20 cellular contexts compared by ENCODE assay signal in the genomic region with DNA sequence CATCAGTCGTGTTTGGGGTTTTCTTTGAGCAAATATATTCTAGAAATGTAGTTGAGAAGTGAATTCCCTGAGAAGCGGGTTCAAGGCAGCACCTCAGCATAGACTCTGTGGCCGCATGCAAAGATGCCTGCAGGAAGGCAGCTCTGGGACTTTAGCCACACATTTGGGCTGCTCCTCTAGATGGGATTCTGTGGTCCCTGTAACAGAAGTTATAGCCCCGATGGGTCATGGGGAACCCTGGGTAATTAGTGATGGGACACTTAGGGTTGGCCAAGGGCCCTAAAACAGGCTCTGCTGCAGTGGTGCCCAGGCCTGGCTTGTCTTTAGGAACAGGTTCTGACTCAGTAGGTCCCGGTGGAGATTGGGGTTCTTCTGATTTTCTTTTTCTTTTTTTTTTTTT. TPM values are rescaled to one million over a fixed set of nuclear protein-coding genes. Genes with fewer than 3 reads are reported as not detected.
DNase-seq lines count a peak whose midpoint lies in the region; ATAC-seq and TF ChIP-seq lines count a peak whose summit lies in the region.
"Had no signal": no experiment of that assay in that cellular context is flagged by ENCODE, and none has a peak within 500 bp of the region (broad histone marks: within the 10 kb centered on the region; RNA-seq: fewer than 3 reads in every experiment).

No MANE protein-coding gene starts in this region.

- H4K8ac ChIP-seq in mesenchymal stem cell (ENCODE audit: low read length) (peak overlapping the region; percentile 45), H9 (replicated peaks; ENCODE audit: insufficient read length, low read depth, low read length) (no peak overlapping the region)

- no peak overlapping the region for H2AK5ac ChIP-seq in mesenchymal stem cell (ENCODE audit: low read length, severe bottlenecking)
- no peak overlapping the region for H2AK5ac ChIP-seq in H9 (ENCODE audit: insufficient read length, low read length)

- CTCF ChIA-PET in RWPE1 (lab: Yijun Ruan, JAX): no interaction called here

- H3K27ac ChIP-seq in RWPE1: peak overlapping the region; percentile 66
- no peak overlapping the region for H3K27ac ChIP-seq in mesenchymal stem cell (ENCODE audit: low read length, poor library complexity, severe bottlenecking)
- H3K27ac ChIP-seq in H9 (ENCODE audit: insufficient read length, low read depth, low read length): no peak overlapping the region
- H3K27ac ChIP-seq: GM23248, HL-60 had no signal

- H3K18ac ChIP-seq in mesenchymal stem cell (ENCODE audit: low read depth in 1 of 2, low read length in 2 of 2) (no peak overlapping the region), H9 (ENCODE audit: insufficient read length, low read depth, low read length) (no peak overlapping the region)

- peaks cover 14% of the 10 kb centered on the region for H3K9me3 Mint-ChIP-seq in activated naive CD8-positive, alpha-beta T cell treated with anti-CD3 and anti-CD28 coated beads, Interleukin-2, amount 50 U/mL, for 24 hours
- peaks cover 15% of the 10 kb centered on the region for H3K9me3 Mint-ChIP-seq in activated naive CD8-positive, alpha-beta T cell treated with anti-CD3 and anti-CD28 coated beads for 36 hours
- H3K9me3 Mint-ChIP-seq in type B pancreatic cell (peaks cover 5% of the 10 kb centered on the region), H9 (peaks cover 10 to 11% of the 10 kb centered on the region in 2 experiments)
- H3K9me3 Mint-ChIP-seq in natural killer cell treated with Interleukin-12 subunit alpha and Interleukin-12 subunit beta and Interleukin-15 and Interleukin-18, amount 100 ng/mL, for 72 hours: peaks cover 4% of the 10 kb centered on the region

- H3K4me3 Mint-ChIP-seq in activated naive CD8-positive, alpha-beta T cell treated with anti-CD3 and anti-CD28 coated beads, Interleukin-2, amount 50 U/mL, for 24 hours: no peak overlapping the region
- H3K4me3 Mint-ChIP-seq in activated naive CD8-positive, alpha-beta T cell treated with anti-CD3 and anti-CD28 coated beads for 36 hours: no peak overlapping the region
- H3K4me3 Mint-ChIP-seq in type B pancreatic cell: no peak overlapping the region
- no peak overlapping the region for H3K4me3 Mint-ChIP-seq in H9
- H3K4me3 Mint-ChIP-seq in natural killer cell treated with Interleukin-12 subunit alpha and Interleukin-12 subunit beta and Interleukin-15 and Interleukin-18, amount 100 ng/mL, for 72 hours: no peak overlapping the region

- H3T11ph ChIP-seq in H9 (ENCODE audit: low read length): no peak overlapping the region

- no peak overlapping the region for H2AFZ ChIP-seq in mesenchymal stem cell (ENCODE audit: low read depth, low read length)
- no peak overlapping the region for H2AFZ ChIP-seq in H9 (ENCODE audit: low read length)
- H2AFZ ChIP-seq: GM23248 had no signal

- H3K79me2 ChIP-seq in H9 (ENCODE audit: insufficient read depth, low read length): peaks cover 9% of the 10 kb centered on the region; the same call in 1 of the 2 replicates

- H3K79me1 ChIP-seq in mesenchymal stem cell (replicated peaks; ENCODE audit: low read length, poor library complexity, severe bottlenecking) (peaks cover 37% of the 10 kb centered on the region), H9 (ENCODE audit: insufficient read depth, low read depth, low read length, poor library complexity, severe bottlenecking) (peaks cover 2% of the 10 kb centered on the region)

- H2BK120ac ChIP-seq in mesenchymal stem cell (ENCODE audit: low read depth, low read length) (no peak overlapping the region), H9 (ENCODE audit: low read depth, low read length, poor library complexity, severe bottlenecking) (no peak overlapping the region)

- no peak overlapping the region for H2BK12ac ChIP-seq in mesenchymal stem cell (ENCODE audit: low read length in 2 of 2)
- H2BK12ac ChIP-seq in H9 (ENCODE audit: insufficient read length, low read depth, low read length): no peak overlapping the region

- H3K4me2 ChIP-seq in mesenchymal stem cell (ENCODE audit: low read length, poor library complexity, severe bottlenecking) (no peak overlapping the region), H9 (ENCODE audit: insufficient read depth, insufficient read length, low read length) (no peak overlapping the region)

- TF ChIP-seq CTCF in RWPE1 (conservative IDR thresholded peaks at IDR 0.05; ENCODE audit: low read depth) (no peak), type B pancreatic cell (conservative IDR thresholded peaks at IDR 0.05) (no peak), H9 (conservative IDR thresholded peaks at IDR 0.05) (no peak)

- H3K4me3 ChIP-seq in mesenchymal stem cell (ENCODE audit: insufficient read depth in 1 of 2, low read depth in 1 of 2, low read length in 2 of 2): no peak overlapping the region
- H3K4me3 ChIP-seq: GM23248, HAP-1, K562 had no signal

- no peak overlapping the region for H2BK20ac ChIP-seq in H9 (ENCODE audit: low read depth, low read length, poor library complexity, severe bottlenecking)

- H3K9ac ChIP-seq in mesenchymal stem cell (ENCODE audit: low read length): no peak overlapping the region
- no peak overlapping the region for H3K9ac ChIP-seq in H9 (ENCODE audit: extremely low read depth, insufficient read length, low read length)
- H3K9ac ChIP-seq: GM23248 had no signal

- ATAC-seq in activated naive CD8-positive, alpha-beta T cell treated with anti-CD3 and anti-CD28 coated beads, Interleukin-2, amount 50 U/mL, for 24 hours: no peak
- no peak for ATAC-seq in natural killer cell treated with Interleukin-12 subunit alpha and Interleukin-12 subunit beta and Interleukin-15 and Interleukin-18, amount 100 ng/mL, for 72 hours
- ATAC-seq: HepG2, K562 had no signal

- H3K27me3 ChIP-seq in mesenchymal stem cell (ENCODE audit: control insufficient read depth in 1 of 2, insufficient read depth in 1 of 2, low read length in 2 of 2) (no peaks in the 10 kb centered on the region), H9 (ENCODE audit: insufficient read depth, low read length) (no peaks in the 10 kb centered on the region)

- WGBS in mesenchymal stem cell: 87% methylated on average over 4 of the region's 5 CpGs
- no CpG with 5 or more reads among the region's 5 CpGs for WGBS in H9 (ENCODE audit: extremely low coverage, insufficient read length, low lambda C conversion rate)

- H3K56ac ChIP-seq in H9 (ENCODE audit: insufficient read length, low read depth, low read length): no peak overlapping the region

- H4K91ac ChIP-seq in mesenchymal stem cell (ENCODE audit: low read length) (no peak overlapping the region), H9 (ENCODE audit: insufficient read length, low read depth, low read length) (no peak overlapping the region)

- H4K5ac ChIP-seq in H9 (ENCODE audit: insufficient read length, low read depth, low read length): no peak overlapping the region

- H3K4ac ChIP-seq in mesenchymal stem cell (ENCODE audit: low read depth in 1 of 2, low read length in 2 of 2) (no peak overlapping the region), H9 (ENCODE audit: low read depth, low read length) (no peak overlapping the region)

- H4K20me1 ChIP-seq in H9 (ENCODE audit: control insufficient read depth, insufficient read depth, insufficient read length): no peaks in the 10 kb centered on the region

- H3K36me3 Mint-ChIP-seq in activated naive CD8-positive, alpha-beta T cell treated with anti-CD3 and anti-CD28 coated beads, Interleukin-2, amount 50 U/mL, for 24 hours (ENCODE audit: low read depth): peaks cover 15% of the 10 kb centered on the region
- peaks cover 16% of the 10 kb centered on the region for H3K36me3 Mint-ChIP-seq in activated naive CD8-positive, alpha-beta T cell treated with anti-CD3 and anti-CD28 coated beads for 36 hours
- H3K36me3 Mint-ChIP-seq in type B pancreatic cell: peaks cover 16% of the 10 kb centered on the region
- H3K36me3 Mint-ChIP-seq in H9 (ENCODE audit: insufficient read depth in 1 of 3, low read depth in 3 of 3): peaks cover 8 to 14% (median 11%) of the 10 kb centered on the region in 3 experiments
- peaks cover 18% of the 10 kb centered on the region for H3K36me3 Mint-ChIP-seq in natural killer cell treated with Interleukin-12 subunit alpha and Interleukin-12 subunit beta and Interleukin-15 and Interleukin-18, amount 100 ng/mL, for 72 hours

- H3K4me1 ChIP-seq in mesenchymal stem cell (ENCODE audit: control insufficient read depth, insufficient read depth, low read depth, low read length): peaks cover 2% of the 10 kb centered on the region
- H3K4me1 ChIP-seq in H9 (ENCODE audit: insufficient read depth, low read length): no peaks in the 10 kb centered on the region; the same call in 1 of the 2 replicates
- H3K4me1 ChIP-seq: HAP-1 had no signal

- peaks cover 17% of the 10 kb centered on the region for H3K9me3 ChIP-seq in mesenchymal stem cell (ENCODE audit: control insufficient read depth, low read length)
- no peaks in the 10 kb centered on the region for H3K9me3 ChIP-seq in H9 (ENCODE audit: control insufficient read depth, low read depth, low read length)

- no peaks in the 10 kb centered on the region for H3K27me3 Mint-ChIP-seq in activated naive CD8-positive, alpha-beta T cell treated with anti-CD3 and anti-CD28 coated beads, Interleukin-2, amount 50 U/mL, for 24 hours
- no peaks in the 10 kb centered on the region for H3K27me3 Mint-ChIP-seq in activated naive CD8-positive, alpha-beta T cell treated with anti-CD3 and anti-CD28 coated beads for 36 hours
- H3K27me3 Mint-ChIP-seq in type B pancreatic cell: no peaks in the 10 kb centered on the region
- no peaks in the 10 kb centered on the region for H3K27me3 Mint-ChIP-seq in H9 (ENCODE audit: low read depth)
- no peaks in the 10 kb centered on the region for H3K27me3 Mint-ChIP-seq in natural killer cell treated with Interleukin-12 subunit alpha and Interleukin-12 subunit beta and Interleukin-15 and Interleukin-18, amount 100 ng/mL, for 72 hours
- H3K27me3 Mint-ChIP-seq: CD8-positive, alpha-beta memory T cell had no signal

- H2BK15ac ChIP-seq in mesenchymal stem cell (ENCODE audit: low read depth, poor library complexity, severe bottlenecking) (no peak overlapping the region), H9 (ENCODE audit: low read depth, low read length) (no peak overlapping the region)

- H2BK5ac ChIP-seq in mesenchymal stem cell (ENCODE audit: low read depth, low read length, poor library complexity, severe bottlenecking) (no peak overlapping the region), H9 (ENCODE audit: insufficient read length, low read length) (no peak overlapping the region)

- H3K14ac ChIP-seq in mesenchymal stem cell (ENCODE audit: low read length in 2 of 2): no peak overlapping the region
- no peak overlapping the region for H3K14ac ChIP-seq in H9 (ENCODE audit: insufficient read depth, low read length)

- H3K4me1 Mint-ChIP-seq in activated naive CD8-positive, alpha-beta T cell treated with anti-CD3 and anti-CD28 coated beads, Interleukin-2, amount 50 U/mL, for 24 hours: peaks cover 23% of the 10 kb centered on the region
- H3K4me1 Mint-ChIP-seq in activated naive CD8-positive, alpha-beta T cell treated with anti-CD3 and anti-CD28 coated beads for 36 hours: peaks cover 16% of the 10 kb centered on the region
- H3K4me1 Mint-ChIP-seq in type B pancreatic cell (ENCODE audit: unreplicated experiment) (peaks cover 14% of the 10 kb centered on the region), H9 (peaks cover 19 to 24% of the 10 kb centered on the region in 2 experiments)
- peaks cover 11 to 13% of the 10 kb centered on the region in 2 donors for H3K4me1 Mint-ChIP-seq in natural killer cell treated with Interleukin-12 subunit alpha and Interleukin-12 subunit beta and Interleukin-15 and Interleukin-18, amount 100 ng/mL, for 72 hours (ENCODE audit: low read depth in 2 of 2)

- POLR2A ChIA-PET in RWPE1 (lab: Yijun Ruan, JAX; ENCODE audit: low non-redundant PET): no interaction called here

- H3K27ac Mint-ChIP-seq in activated naive CD8-positive, alpha-beta T cell treated with anti-CD3 and anti-CD28 coated beads, Interleukin-2, amount 50 U/mL, for 24 hours: peak overlapping the region; percentile 50
- H3K27ac Mint-ChIP-seq in activated naive CD8-positive, alpha-beta T cell treated with anti-CD3 and anti-CD28 coated beads for 36 hours: no peak overlapping the region
- H3K27ac Mint-ChIP-seq in type B pancreatic cell: peak overlapping the region; percentile 53
- peak overlapping the region in 1 of 3 experiments; percentile 50; a peak in 1 of 7 replicates for H3K27ac Mint-ChIP-seq in H9
- no peak overlapping the region for H3K27ac Mint-ChIP-seq in natural killer cell treated with Interleukin-12 subunit alpha and Interleukin-12 subunit beta and Interleukin-15 and Interleukin-18, amount 100 ng/mL, for 72 hours

- H3K36me3 ChIP-seq in mesenchymal stem cell (ENCODE audit: control insufficient read depth in 1 of 2, insufficient read depth in 2 of 2, low read depth in 1 of 2, low read length in 2 of 2): peaks cover 2 to 4% of the 10 kb centered on the region in 2 experiments
- H3K36me3 ChIP-seq: HAP-1 had no signal

- no peaks in the 10 kb centered on the region for H3K23me2 ChIP-seq in H9 (ENCODE audit: insufficient read length, low read depth, low read length, poor library complexity, severe bottlenecking)

- H3K23ac ChIP-seq in mesenchymal stem cell (ENCODE audit: low read length in 2 of 2) (no peak overlapping the region), H9 (ENCODE audit: insufficient read length, low read depth, low read length) (no peak overlapping the region)

- DNase-seq in activated naive CD8-positive, alpha-beta T cell treated with anti-CD3 and anti-CD28 coated beads, Interleukin-2, amount 50 U/mL, for 24 hours: no peak
- DNase-seq in activated naive CD8-positive, alpha-beta T cell treated with anti-CD3 and anti-CD28 coated beads for 36 hours: no peak
- DNase-seq in RWPE1 (ENCODE audit: low spot score) (no peak), mesenchymal stem cell (no peak), type B pancreatic cell (ENCODE audit: extremely low spot score, unreplicated experiment) (no peak), H9 (no peak)
- no peak for DNase-seq in natural killer cell treated with Interleukin-12 subunit alpha and Interleukin-12 subunit beta and Interleukin-15 and Interleukin-18, amount 100 ng/mL, for 72 hours (ENCODE audit: low spot score)
- DNase-seq: C1 segment of cervical spinal cord; Calu3; CD8-positive, alpha-beta memory T cell; GM23248; MM.1S; NCI-H1048; NCI-H1930; NCI-H2227 treated with DMSO at 0.1 percent for 48 hours; NCI-H748 treated with DMSO at 0.1 percent for 48 hours had no signal

RNA-seq across cellular contexts. Expression of a gene that starts 36.8 kb away (rescaled TPM):
- 10 to 100 TPM; 14.6 to 15.6 TPM for total RNA-seq in activated naive CD8-positive, alpha-beta T cell treated with anti-CD3 and anti-CD28 coated beads for 36 hours
- polyA plus RNA-seq in mesenchymal stem cell (2013, experiment 1 of 2): 13.5 TPM
- polyA plus RNA-seq in mesenchymal stem cell (2013, experiment 2 of 2): 13.2 TPM
- total RNA-seq in type B pancreatic cell (ENCODE audit: low replicate concordance) (28.1 and 34.7 TPM in 2 replicates), H9 (2021) (17.4 and 18.8 TPM in 2 replicates)
- total RNA-seq in natural killer cell treated with Interleukin-12 subunit alpha and Interleukin-12 subunit beta and Interleukin-15 and Interleukin-18, amount 100 ng/mL, for 72 hours: 10 to 100 TPM; 14.9 to 19.5 TPM

Comparison
In these comparisons a context has a peak if more than half of its experiments do, and no peak if none do; other contexts are left out.
1. H3K27ac Mint-ChIP-seq: peak in activated naive CD8-positive, alpha-beta T cell treated with anti-CD3 and anti-CD28 coated beads, Interleukin-2, amount 50 U/mL, for 24 hours (single experiment) and type B pancreatic cell (single experiment); none in activated naive CD8-positive, alpha-beta T cell treated with anti-CD3 and anti-CD28 coated beads for 36 hours (single experiment) and natural killer cell treated with Interleukin-12 subunit alpha and Interleukin-12 subunit beta and Interleukin-15 and Interleukin-18, amount 100 ng/mL, for 72 hours (0 of 2).